ENCODE assay signal across 16 cellular contexts in the genomic region with DNA sequence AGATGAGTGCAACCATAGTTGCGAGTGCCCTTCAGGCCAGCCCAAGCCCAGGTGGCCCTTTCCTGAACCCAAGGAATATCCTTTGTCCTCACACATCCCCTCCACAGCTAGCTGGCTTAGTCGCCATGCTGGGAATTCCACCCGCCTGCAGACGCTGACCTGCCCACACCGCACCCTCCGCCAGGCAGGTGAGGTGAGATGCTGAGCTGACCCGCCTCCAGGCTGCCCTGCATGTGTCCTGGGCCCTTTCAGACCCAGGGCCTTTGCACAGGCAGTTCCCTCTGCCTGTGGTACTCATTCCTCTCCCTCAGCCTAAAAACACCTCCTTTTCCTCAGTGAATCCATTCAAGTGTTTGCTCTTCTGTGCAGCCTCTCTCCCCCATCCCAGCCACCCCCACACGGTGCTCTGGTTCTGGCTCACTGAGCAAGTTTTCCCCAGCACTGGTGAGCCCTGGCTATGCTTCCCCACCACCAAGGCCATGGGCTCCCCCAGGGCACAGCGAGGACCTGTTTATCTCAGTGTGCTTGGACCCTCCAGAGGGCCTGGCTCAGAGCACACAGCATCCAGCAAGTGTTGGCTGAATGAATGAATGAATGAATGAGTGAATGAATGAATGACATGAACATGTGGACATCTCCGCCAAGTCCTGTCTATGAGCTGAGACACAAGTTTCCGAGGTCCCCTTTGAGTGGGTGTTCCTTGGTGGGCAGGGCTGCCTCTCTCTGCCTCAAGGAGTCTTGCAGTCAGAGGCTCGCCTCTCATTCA. TPM values are rescaled to one million over a fixed set of nuclear protein-coding genes. Genes with fewer than 3 reads are reported as not detected.
DNase-seq lines count a peak whose midpoint lies in the region; ATAC-seq, FAIRE-seq and TF ChIP-seq lines count a peak whose summit lies in the region.
"Had no signal": no experiment of that assay in that cellular context is flagged by ENCODE, and none has a peak within 500 bp of the region (broad histone marks: within the 10 kb centered on the region; RNA-seq: fewer than 3 reads in every experiment).

No MANE protein-coding gene starts in this region.

- H3K36me3 ChIP-seq in right atrium auricular region: no peaks in the 10 kb centered on the region
- H3K36me3 ChIP-seq in bronchial epithelial cell (ENCODE audit: control insufficient read depth, insufficient read depth, low read length): no peaks in the 10 kb centered on the region
- no peaks in the 10 kb centered on the region for H3K36me3 ChIP-seq in mesenchymal stem cell (ENCODE audit: control insufficient read depth in 1 of 2, insufficient read depth in 2 of 2, low read depth in 1 of 2, low read length in 2 of 2)

- H3K4me3 ChIP-seq in right atrium auricular region (no peak overlapping the region), bronchial epithelial cell (ENCODE audit: low read depth, low read length) (no peak overlapping the region), mesenchymal stem cell (ENCODE audit: insufficient read depth in 1 of 2, low read depth in 1 of 2, low read length in 2 of 2) (no peak overlapping the region)

- H3K27ac ChIP-seq in right atrium auricular region (no peak overlapping the region), mesenchymal stem cell (ENCODE audit: low read length, poor library complexity, severe bottlenecking) (no peak overlapping the region)
- H3K27ac ChIP-seq: 22Rv1 had no signal

- intact Hi-C loops in Right ventricle myocardium superior (cut with DNase I): no loop called here

- no peaks in the 10 kb centered on the region for H3K9me3 ChIP-seq in right atrium auricular region
- no peaks in the 10 kb centered on the region for H3K9me3 ChIP-seq in mesenchymal stem cell (ENCODE audit: control insufficient read depth, low read length)

- WGBS in mesenchymal stem cell: 85% methylated on average over 12 of the region's 12 CpGs

- no peak overlapping the region for H2BK120ac ChIP-seq in mesenchymal stem cell (ENCODE audit: low read depth, low read length)

- in situ Hi-C loops in GM13977 (cut with MboI; ENCODE audit: low pct_unique_long_range_greater_than_20kb, low sequenced_read_pairs, unreplicated experiment): no loop called here

- no peak overlapping the region for H4K8ac ChIP-seq in mesenchymal stem cell (ENCODE audit: low read length)

- H3K23ac ChIP-seq in mesenchymal stem cell (ENCODE audit: low read length in 2 of 2): peak overlapping the region in 1 of 2 experiments; percentile 41

- H2BK12ac ChIP-seq in mesenchymal stem cell (ENCODE audit: low read length in 2 of 2): no peak overlapping the region

- no peak overlapping the region for H3K4ac ChIP-seq in mesenchymal stem cell (ENCODE audit: low read depth in 1 of 2, low read length in 2 of 2)

- H4K91ac ChIP-seq in mesenchymal stem cell (ENCODE audit: low read length): peak overlapping the region; percentile 15

- H2AK5ac ChIP-seq in mesenchymal stem cell (ENCODE audit: low read length, severe bottlenecking): no peak overlapping the region

- peaks cover 0 to 7% of the 10 kb centered on the region in 2 donors for H3K4me1 ChIP-seq in right atrium auricular region
- no peaks in the 10 kb centered on the region for H3K4me1 ChIP-seq in mesenchymal stem cell (ENCODE audit: control insufficient read depth, insufficient read depth, low read depth, low read length)

- no peak overlapping the region for H3K4me2 ChIP-seq in mesenchymal stem cell (ENCODE audit: low read length, poor library complexity, severe bottlenecking)

- H3K27me3 ChIP-seq in right atrium auricular region (no peaks in the 10 kb centered on the region), bronchial epithelial cell (ENCODE audit: control insufficient read depth, insufficient read depth, low read length) (peaks cover 1% of the 10 kb centered on the region), mesenchymal stem cell (ENCODE audit: control insufficient read depth in 1 of 2, insufficient read depth in 1 of 2, low read length in 2 of 2) (peaks cover 92 to 99% of the 10 kb centered on the region in 2 experiments)

- TF ChIP-seq CTCF in right atrium auricular region (IDR thresholded peaks at IDR 0.05) (no peak), bronchial epithelial cell (IDR thresholded peaks at IDR 0.05; ENCODE audit: insufficient read depth, low read length, severe bottlenecking) (no peak), GM13977 (IDR thresholded peaks at IDR 0.05; ENCODE audit: extremely low read depth, insufficient read depth, missing control alignments) (no peak)

- FAIRE-seq in bronchial epithelial cell (lab: Jason Lieb, UNC): peak; percentile 47
- FAIRE-seq: GM12891, H54 had no signal

- DNase-seq in Right ventricle myocardium superior (peak; percentile 12), right atrium auricular region (ENCODE audit: low spot score) (no peak), bronchial epithelial cell (ENCODE audit: low read depth) (no peak), mesenchymal stem cell (no peak), NCI-H1417 (lab: John Stamatoyannopoulos, UW) (no peak), NCI-H2081 (lab: John Stamatoyannopoulos, UW) (no peak), GM13977 (ENCODE audit: low spot score) (no peak), NCI-H128 (lab: John Stamatoyannopoulos, UW; ENCODE audit: unreplicated experiment) (no peak)
- DNase-seq: C1 segment of cervical spinal cord; CD4-positive, alpha-beta T cell; DMS79; IMR-90 had no signal

- H2BK15ac ChIP-seq in mesenchymal stem cell (ENCODE audit: low read depth, poor library complexity, severe bottlenecking): no peak overlapping the region

- no peak overlapping the region for H2AFZ ChIP-seq in mesenchymal stem cell (ENCODE audit: low read depth, low read length)

- H3K9ac ChIP-seq in mesenchymal stem cell (ENCODE audit: low read length): no peak overlapping the region

- H3K79me1 ChIP-seq in mesenchymal stem cell (replicated peaks; ENCODE audit: low read length, poor library complexity, severe bottlenecking): no peaks in the 10 kb centered on the region

- peak overlapping the region in 1 of 2 experiments; percentile 68 for H3K14ac ChIP-seq in mesenchymal stem cell (ENCODE audit: low read length in 2 of 2)

- no peak overlapping the region for H3K18ac ChIP-seq in mesenchymal stem cell (ENCODE audit: low read depth in 1 of 2, low read length in 2 of 2)

- ATAC-seq in Right ventricle myocardium superior (ENCODE audit: poor library complexity): no peak
- ATAC-seq: HCT116 had no signal

- H2BK5ac ChIP-seq in mesenchymal stem cell (ENCODE audit: low read depth, low read length, poor library complexity, severe bottlenecking): no peak overlapping the region

RNA-seq across cellular contexts. Expression of a gene that starts 33.0 kb away (rescaled TPM):
- 0.81 TPM for total RNA-seq in Right ventricle myocardium superior
- total RNA-seq in right atrium auricular region: 1 to 10 TPM; 7.0 to 9.4 TPM
- total RNA-seq in bronchial epithelial cell: not detected in 2 replicates
- polyA plus RNA-seq in mesenchymal stem cell (2013, experiment 1 of 2): 1.9 TPM
- polyA plus RNA-seq in mesenchymal stem cell (2013, experiment 2 of 2): 1.7 TPM
- total RNA-seq: CD4-positive, alpha-beta T cell; IMR-90 had no signal
